In the genomic region with DNA sequence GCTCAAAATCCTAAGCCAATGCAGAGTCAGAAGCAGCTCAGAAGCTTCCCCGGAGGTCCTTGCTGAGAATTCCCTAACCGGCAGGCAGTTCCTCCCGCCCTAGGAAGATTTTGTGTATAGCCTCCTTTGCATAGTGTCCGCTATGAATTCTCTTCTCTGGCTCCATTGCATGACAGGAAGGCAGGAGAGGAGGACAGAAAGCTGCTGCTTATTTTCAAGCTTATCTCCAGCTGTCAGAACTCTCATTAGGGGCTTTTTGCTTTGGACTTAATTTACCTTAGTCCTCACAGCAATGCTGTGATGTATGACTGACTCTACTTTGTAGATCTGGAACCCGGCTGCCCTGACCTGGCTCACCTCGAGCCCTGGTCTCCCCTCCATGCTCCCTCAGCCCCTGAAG, we compare ENCODE assay signal across 16 cellular contexts. TPM values are rescaled to one million over a fixed set of nuclear protein-coding genes. Genes with fewer than 3 reads are reported as not detected.
DNase-seq lines count a peak whose midpoint lies in the region; ATAC-seq and TF ChIP-seq lines count a peak whose summit lies in the region.
"Had no signal": no experiment of that assay in that cellular context is flagged by ENCODE, and none has a peak within 500 bp of the region (broad histone marks: within the 10 kb centered on the region; RNA-seq: fewer than 3 reads in every experiment).

No MANE protein-coding gene starts in this region.

- ATAC-seq in heart left ventricle, result peak in 3 of 4 donors; percentile 27 to 44 (median 35)

- WGBS in heart left ventricle, 4 donors, result 23 to 43% (median 24%) methylated on average over 4 to 6 of the region's 6 CpGs

- peaks cover 0 to 6% (median 0%) of the 10 kb centered on the region in 9 donors for H3K36me3 ChIP-seq in heart left ventricle
- H3K36me3 ChIP-seq in right atrium auricular region, result no peaks in the 10 kb centered on the region
- H3K36me3 ChIP-seq: MG63 had no signal

- peaks cover 0 to 22% (median 8%) of the 10 kb centered on the region in 12 donors for H3K4me1 ChIP-seq in heart left ventricle
- H3K4me1 ChIP-seq in right atrium auricular region, result peaks cover 0 to 7% of the 10 kb centered on the region in 2 donors

- H3K9me3 ChIP-seq in heart left ventricle, result peaks cover 0 to 7% (median 2%) of the 10 kb centered on the region in 12 donors
- peaks cover 0 to 8% of the 10 kb centered on the region in 2 donors for H3K9me3 ChIP-seq in right atrium auricular region
- H3K9me3 ChIP-seq: A549 had no signal

- no peaks in the 10 kb centered on the region for H3K36me3 Mint-ChIP-seq in chondrocyte (ENCODE audit: low read depth)

- H3K4me3 ChIP-seq in heart left ventricle (no peak overlapping the region), right atrium auricular region (no peak overlapping the region)
- H3K4me3 ChIP-seq: A549, MG63 had no signal

- POLR2A ChIA-PET in HEK293T (lab: Yijun Ruan, JAX), result no interaction called here

- no peak overlapping the region for H3K27ac Mint-ChIP-seq in chondrocyte (ENCODE audit: unreplicated experiment)

- H3K9me3 Mint-ChIP-seq in chondrocyte (ENCODE audit: low read depth), result no peaks in the 10 kb centered on the region

- TF ChIP-seq POLR2A in heart left ventricle (IDR thresholded peaks at IDR 0.05), result no peak

- intact Hi-C loops in heart left ventricle (cut with DNase I), result no loop called here

- TF ChIP-seq CTCF in heart left ventricle (IDR thresholded peaks at IDR 0.05) (no peak), right atrium auricular region (IDR thresholded peaks at IDR 0.05) (no peak), chondrocyte (IDR thresholded peaks at IDR 0.05) (no peak)

- no peaks in the 10 kb centered on the region for H3K27me3 Mint-ChIP-seq in chondrocyte (ENCODE audit: low read depth)

- CTCF ChIA-PET in HEK293T (lab: Yijun Ruan, JAX), result interaction anchor here (0.7 kb wide), 1 partner anchor 1065 kb away, joined by 3 read pairs; no protein-coding TSS in a partner anchor

- DNase-seq in heart left ventricle (no peak), right atrium auricular region (ENCODE audit: low spot score) (no peak), SK-N-DZ (ENCODE audit: low spot score) (peak; percentile 83), mesenteric fat pad (ENCODE audit: low spot score) (peak; percentile 57), HEK293T (ENCODE audit: extremely low spot score) (no peak), NCI-H69 (lab: John Stamatoyannopoulos, UW) (no peak), chondrocyte (ENCODE audit: low spot score) (no peak)
- DNase-seq: COR-L47, Karpas-422, NCI-H1092, NCI-H2081 treated with DMSO at 0.1 percent for 48 hours, NCI-H510A, NCI-H82 had no signal

- H3K27me3 ChIP-seq in heart left ventricle (peaks cover 0 to 2% (median 0%) of the 10 kb centered on the region in 9 donors), right atrium auricular region (no peaks in the 10 kb centered on the region)
- H3K27me3 ChIP-seq: MG63 had no signal

- H3K27ac ChIP-seq in heart left ventricle (no peak overlapping the region), right atrium auricular region (no peak overlapping the region)
- H3K27ac ChIP-seq: A549, C4-2B had no signal

- H3K4me3 Mint-ChIP-seq in chondrocyte (ENCODE audit: unreplicated experiment), result no peak overlapping the region

- peaks cover 35% of the 10 kb centered on the region for H3K4me1 Mint-ChIP-seq in chondrocyte (ENCODE audit: low read depth)

TF ChIP-seq in HEK293T, 16 proteins besides CTCF, POLR2A, EP300 and RAD21:
- TF ChIP-seq FOXK2 (IDR thresholded peaks at IDR 0.05) (no peak), FOXM1 (IDR thresholded peaks at IDR 0.05; ENCODE audit: borderline replicate concordance) (no peak)
- TF ChIP-seq, protein P1, sequence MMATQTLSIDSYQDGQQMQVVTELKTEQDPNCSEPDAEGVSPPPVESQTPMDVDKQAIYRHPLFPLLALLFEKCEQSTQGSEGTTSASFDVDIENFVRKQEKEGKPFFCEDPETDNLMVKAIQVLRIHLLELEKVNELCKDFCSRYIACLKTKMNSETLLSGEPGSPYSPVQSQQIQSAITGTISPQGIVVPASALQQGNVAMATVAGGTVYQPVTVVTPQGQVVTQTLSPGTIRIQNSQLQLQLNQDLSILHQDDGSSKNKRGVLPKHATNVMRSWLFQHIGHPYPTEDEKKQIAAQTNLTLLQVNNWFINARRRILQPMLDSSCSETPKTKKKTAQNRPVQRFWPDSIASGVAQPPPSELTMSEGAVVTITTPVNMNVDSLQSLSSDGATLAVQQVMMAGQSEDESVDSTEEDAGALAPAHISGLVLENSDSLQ (IDR thresholded peaks at IDR 0.05), result no peak

RNA-seq across cellular contexts. Expression of a gene that starts 41.3 kb away (rescaled TPM):
- total RNA-seq in heart left ventricle (10 to 100 TPM in 5 of 9 donors, 1 to 10 TPM in 4; 5.2 to 22.0 (median 11.1) TPM), right atrium auricular region (1 to 10 TPM; 1.8 to 5.2 TPM), mesenteric fat pad (22.4 TPM), chondrocyte (5.6 to 9.4 TPM (median 8.3 TPM) in 3 replicates)
- polyA plus RNA-seq in heart left ventricle, result 10 to 100 TPM in 1 of 2 donors, 1 to 10 TPM in 1; 4.1 to 13.3 TPM
- polyA plus RNA-seq in SK-N-DZ (2014; cell fraction: cytosol; rRNA removed), result 1.8 and 3.5 TPM in 2 replicates
- polyA plus RNA-seq in SK-N-DZ (2014; cell fraction: nucleus; rRNA removed), result 10.3 and 13.7 TPM in 2 replicates

Comparison
In these comparisons a context has a peak if more than half of its experiments do, and no peak if none do; other contexts are left out.
1. DNase-seq: peak in SK-N-DZ (single experiment) and mesenteric fat pad (single experiment); none in heart left ventricle (0 of 5), right atrium auricular region (single experiment), HEK293T (single experiment), NCI-H69 (single experiment) and chondrocyte (single experiment).